ENCODE assay signal across 23 cellular contexts in the genomic region with DNA sequence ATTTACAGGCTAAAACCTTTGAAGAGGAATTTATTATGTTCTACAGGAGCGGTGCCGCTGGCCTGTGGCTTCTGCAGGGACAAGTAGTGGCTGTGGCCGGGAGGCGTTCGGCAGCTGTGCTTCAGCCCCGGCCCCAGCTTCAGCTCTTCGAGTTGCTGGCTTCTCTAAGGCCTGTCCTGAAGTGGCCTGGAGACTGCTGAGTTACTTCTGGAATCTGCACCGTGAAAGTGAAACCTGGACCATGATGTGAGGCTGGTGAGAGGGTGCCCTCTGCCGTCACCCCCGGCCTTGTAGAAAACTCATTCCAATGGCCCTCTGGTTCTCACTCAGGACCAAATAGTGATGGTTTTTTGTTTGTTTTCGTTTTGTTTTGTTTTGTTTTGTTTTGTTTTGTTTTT. TPM values are rescaled to one million over a fixed set of nuclear protein-coding genes. Genes with fewer than 3 reads are reported as not detected.
A peak's percentile ranks its signal among the peaks of the same experiment; 100 is the strongest.
DNase-seq lines count a peak whose midpoint lies in the region; ATAC-seq and TF ChIP-seq lines count a peak whose summit lies in the region.
"Had no signal": no experiment of that assay in that cellular context is flagged by ENCODE, and none has a peak within 500 bp of the region (broad histone marks: within the 10 kb centered on the region; RNA-seq: fewer than 3 reads in every experiment).

No MANE protein-coding gene starts in this region.

- peaks cover 6% of the 10 kb centered on the region for H3K9me3 Mint-ChIP-seq in type B pancreatic cell
- H3K9me3 Mint-ChIP-seq: neural crest cell had no signal

- peaks cover 0 to 2% of the 10 kb centered on the region in 2 donors for H3K4me1 ChIP-seq in lung (ENCODE audit: control insufficient read depth in 2 of 2, insufficient read depth in 2 of 2, low read length in 2 of 2)
- H3K4me1 ChIP-seq: body of pancreas, foreskin keratinocyte, HAP-1 had no signal

- H3K36me3 ChIP-seq in lung (ENCODE audit: control insufficient read depth in 2 of 2, insufficient read depth in 2 of 2, low read length in 2 of 2) = no peaks in the 10 kb centered on the region
- H3K36me3 ChIP-seq: HAP-1 had no signal

- WGBS in lung, 2 donors = 72 to 92% methylated on average over 11 of the region's 11 CpGs

- peak; percentile 47 for ATAC-seq in Right ventricle myocardium inferior
- peak; percentile 79 for ATAC-seq in lung (ENCODE audit: insufficient read depth, low FRiP score)
- ATAC-seq: body of pancreas; foreskin keratinocyte; stimulated activated naive CD8-positive, alpha-beta T cell treated with anti-CD3 and anti-CD28 coated beads, Interleukin-15, Interleukin-2, amounts not matched to agents 100 U/mL and 50 U/mL, for 24 hours had no signal

- H3K9me3 ChIP-seq in lung (ENCODE audit: control insufficient read depth in 2 of 2, insufficient read depth in 1 of 2, low read length in 1 of 2) = no peaks in the 10 kb centered on the region
- H3K9me3 ChIP-seq: HAP-1 had no signal

- peak; percentile 46 for DNase-seq in Right ventricle myocardium inferior (ENCODE audit: missing footprints)
- DNase-seq in cardiac septum (ENCODE audit: low spot score) = no peak
- DNase-seq in epithelial cell of prostate (ENCODE audit: low read depth, low spot score) = no peak
- peak; percentile 52 for DNase-seq in lung (ENCODE audit: low spot score)
- no peak for DNase-seq in type B pancreatic cell (ENCODE audit: extremely low spot score, unreplicated experiment)
- no peak for DNase-seq in NCI-H2196 (lab: John Stamatoyannopoulos, UW; ENCODE audit: unreplicated experiment)
- DNase-seq in NCI-H526 treated with DMSO at 0.1 percent for 48 hours (lab: John Stamatoyannopoulos, UW) = no peak
- no peak for DNase-seq in NK-92 treated with Interleukin-12 subunit alpha and Interleukin-12 subunit beta, amount 100 ng/mL, for 24 hours (lab: John Stamatoyannopoulos, UW)
- DNase-seq: 8988T; activated CD4-positive, alpha-beta T cell treated with anti-CD3 and anti-CD28 coated beads for 48 hours; body of pancreas; NCI-H1105 treated with DMSO at 0.1 percent for 48 hours; NCI-H2081; stimulated activated CD4-positive, alpha-beta T cell treated with anti-CD3 and anti-CD28 coated beads, Interleukin-4, amount 100 ng/mL, for 1 hour; stimulated activated naive CD8-positive, alpha-beta T cell treated with anti-CD3 and anti-CD28 coated beads, Interleukin-15, Interleukin-2, amounts not matched to agents 100 U/mL and 50 U/mL, for 24 hours; SW 1271 had no signal

- peaks cover 21% of the 10 kb centered on the region for H3K4me1 Mint-ChIP-seq in type B pancreatic cell (ENCODE audit: unreplicated experiment)

- H3K27me3 Mint-ChIP-seq in type B pancreatic cell = no peaks in the 10 kb centered on the region
- H3K27me3 Mint-ChIP-seq: B cell, progenitor cell of endocrine pancreas had no signal

- no peaks in the 10 kb centered on the region for H3K27me3 ChIP-seq in lung (ENCODE audit: control insufficient read depth, insufficient read depth)
- H3K27me3 ChIP-seq: body of pancreas, foreskin keratinocyte had no signal

- peak overlapping the region; percentile 58 for H3K27ac ChIP-seq in epithelial cell of prostate
- H3K27ac ChIP-seq in lung (ENCODE audit: low read depth in 1 of 2, low read length in 1 of 2) = peak overlapping the region in 1 of 2 donors; percentile 65
- H3K27ac ChIP-seq: body of pancreas, foreskin keratinocyte, skin epidermis had no signal

- H3K27ac Mint-ChIP-seq in type B pancreatic cell = peak overlapping the region; percentile 86
- H3K27ac Mint-ChIP-seq: B cell; dendritic cell treated with granulocyte-macrophage colony-stimulating factor and Interleukin-4, amounts not matched to agents 40 ng/mL and 50 ng/mL, for 4 days had no signal

- peaks cover 14% of the 10 kb centered on the region for H3K36me3 Mint-ChIP-seq in type B pancreatic cell

- intact Hi-C loops in Right ventricle myocardium inferior (cut with DNase I) = no loop called here
- intact Hi-C loops in cardiac septum (cut with DNase I) = no loop called here

- H3K4me3 Mint-ChIP-seq in type B pancreatic cell = no peak overlapping the region
- H3K4me3 Mint-ChIP-seq: B cell; dendritic cell treated with granulocyte-macrophage colony-stimulating factor and Interleukin-4, amounts not matched to agents 40 ng/mL and 50 ng/mL, for 4 days; neural crest cell had no signal

- H3K4me3 ChIP-seq in lung = no peak overlapping the region
- H3K4me3 ChIP-seq: body of pancreas, HAP-1, skin epidermis had no signal

- TF ChIP-seq CTCF in lung (IDR thresholded peaks at IDR 0.05; ENCODE audit: control extremely low read depth, extremely low read depth) = no peak
- TF ChIP-seq CTCF in type B pancreatic cell (conservative IDR thresholded peaks at IDR 0.05) = no peak

RNA-seq across cellular contexts. Expression of a gene that starts 48.1 kb away (rescaled TPM):
- 16.4 TPM for total RNA-seq in Right ventricle myocardium inferior
- total RNA-seq in cardiac septum = 13.9 TPM
- 100 to 1,000 TPM; 100 to 149 TPM for total RNA-seq in lung
- polyA plus RNA-seq in lung = 100 to 1,000 TPM in 1 of 2 donors, 10 to 100 TPM in 1; 55.2 to 133 TPM
- 33.2 and 64.4 TPM in 2 replicates for total RNA-seq in type B pancreatic cell (ENCODE audit: low replicate concordance)

Comparison
In these comparisons a context has a peak if more than half of its experiments do, and no peak if none do; other contexts are left out.
1. DNase-seq: peak in Right ventricle myocardium inferior (single experiment) and lung (single experiment); none in cardiac septum (single experiment), epithelial cell of prostate (single experiment), type B pancreatic cell (single experiment), NCI-H2196 (single experiment), NCI-H526 treated with DMSO at 0.1 percent for 48 hours (single experiment) and NK-92 treated with Interleukin-12 subunit alpha and Interleukin-12 subunit beta, amount 100 ng/mL, for 24 hours (single experiment).